In genomic region chr1:1833916-1834325, GRCh38 we compare ENCODE assay signal across 1 cellular context.
TF ChIP-seq lines count a peak whose summit lies in the region.

No MANE protein-coding gene starts in this region.

TF ChIP-seq in HepG2, 621 proteins besides CTCF, POLR2A, EP300 and RAD21:
- peak; percentile 55 for TF ChIP-seq TCF7 (IDR thresholded peaks at IDR 0.05; ENCODE audit: low read depth)
- peak; percentile 11 for TF ChIP-seq ASH2L (IDR thresholded peaks at IDR 0.05; ENCODE audit: insufficient read length, low read depth, low read length)
- no peak for TF ChIP-seq SOX13 (IDR thresholded peaks at IDR 0.05)
- TF ChIP-seq SOX13 (CRISPR knock-in tag; conservative IDR thresholded peaks at IDR 0.05 in 1 of 2, IDR thresholded peaks at IDR 0.05 in 1 of 2), result peak in 1 of 2 experiments; percentile 76; a peak in 2 of 4 replicates
- TF ChIP-seq FOSL2 (CRISPR knock-in tag; IDR thresholded peaks at IDR 0.05), result peak; percentile 26; the same call in 1 of the 2 replicates
- peak; percentile 24; the same call in 1 of the 2 replicates for TF ChIP-seq TFE3 (CRISPR knock-in tag; IDR thresholded peaks at IDR 0.05)
- no peak for TF ChIP-seq NR2F6 (IDR thresholded peaks at IDR 0.05)
- TF ChIP-seq NR2F6 (CRISPR knock-in tag; IDR thresholded peaks at IDR 0.05), result 0 out of 2 replicates have a peak, but pooled peaks have one; percentile 9
- no peak for TF ChIP-seq SOX6 (IDR thresholded peaks at IDR 0.05)
- TF ChIP-seq SOX6 (CRISPR knock-in tag; IDR thresholded peaks at IDR 0.05), result peak; percentile 51; the same call in 1 of the 2 replicates
- TF ChIP-seq, protein P1, sequence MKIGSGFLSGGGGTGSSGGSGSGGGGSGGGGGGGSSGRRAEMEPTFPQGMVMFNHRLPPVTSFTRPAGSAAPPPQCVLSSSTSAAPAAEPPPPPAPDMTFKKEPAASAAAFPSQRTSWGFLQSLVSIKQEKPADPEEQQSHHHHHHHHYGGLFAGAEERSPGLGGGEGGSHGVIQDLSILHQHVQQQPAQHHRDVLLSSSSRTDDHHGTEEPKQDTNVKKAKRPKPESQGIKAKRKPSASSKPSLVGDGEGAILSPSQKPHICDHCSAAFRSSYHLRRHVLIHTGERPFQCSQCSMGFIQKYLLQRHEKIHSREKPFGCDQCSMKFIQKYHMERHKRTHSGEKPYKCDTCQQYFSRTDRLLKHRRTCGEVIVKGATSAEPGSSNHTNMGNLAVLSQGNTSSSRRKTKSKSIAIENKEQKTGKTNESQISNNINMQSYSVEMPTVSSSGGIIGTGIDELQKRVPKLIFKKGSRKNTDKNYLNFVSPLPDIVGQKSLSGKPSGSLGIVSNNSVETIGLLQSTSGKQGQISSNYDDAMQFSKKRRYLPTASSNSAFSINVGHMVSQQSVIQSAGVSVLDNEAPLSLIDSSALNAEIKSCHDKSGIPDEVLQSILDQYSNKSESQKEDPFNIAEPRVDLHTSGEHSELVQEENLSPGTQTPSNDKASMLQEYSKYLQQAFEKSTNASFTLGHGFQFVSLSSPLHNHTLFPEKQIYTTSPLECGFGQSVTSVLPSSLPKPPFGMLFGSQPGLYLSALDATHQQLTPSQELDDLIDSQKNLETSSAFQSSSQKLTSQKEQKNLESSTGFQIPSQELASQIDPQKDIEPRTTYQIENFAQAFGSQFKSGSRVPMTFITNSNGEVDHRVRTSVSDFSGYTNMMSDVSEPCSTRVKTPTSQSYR (CRISPR knock-in tag; IDR thresholded peaks at IDR 0.05; ENCODE audit: borderline replicate concordance), result peak; percentile 72
- TF ChIP-seq ZFP36L2 (CRISPR knock-in tag; IDR thresholded peaks at IDR 0.05), result no peak
- TF ChIP-seq STAG1 (CRISPR knock-in tag; IDR thresholded peaks at IDR 0.05), result no peak
- TF ChIP-seq ZNF430 (CRISPR knock-in tag; IDR thresholded peaks at IDR 0.05), result no peak
- TF ChIP-seq ZNF331 (CRISPR knock-in tag; IDR thresholded peaks at IDR 0.05), result 0 out of 2 replicates have a peak, but pooled peaks have one; percentile 37
- TF ChIP-seq BCL6 (CRISPR knock-in tag; IDR thresholded peaks at IDR 0.05), result peak; percentile 37; the same call in 1 of the 2 replicates
- TF ChIP-seq ZNF20 (CRISPR knock-in tag; IDR thresholded peaks at IDR 0.05), result no peak
- peak; percentile 8; the same call in 1 of the 2 replicates for TF ChIP-seq SAP130 (CRISPR knock-in tag; IDR thresholded peaks at IDR 0.05; ENCODE audit: low read depth)
- TF ChIP-seq HDAC1 (CRISPR knock-in tag; IDR thresholded peaks at IDR 0.05), result 0 out of 2 replicates have a peak, but pooled peaks have one; percentile 13
- TF ChIP-seq ZNF772 (CRISPR knock-in tag; IDR thresholded peaks at IDR 0.05), result 0 out of 2 replicates have a peak, but pooled peaks have one; percentile 34
- TF ChIP-seq IRF2 (CRISPR knock-in tag; IDR thresholded peaks at IDR 0.05), result 0 out of 2 replicates have a peak, but pooled peaks have one; percentile 36
- TF ChIP-seq HOXA3 (CRISPR knock-in tag; IDR thresholded peaks at IDR 0.05), result peak; percentile 24; the same call in 1 of the 2 replicates
- peak; percentile 23; the same call in 1 of the 2 replicates for TF ChIP-seq CREM (IDR thresholded peaks at IDR 0.05)
- TF ChIP-seq CREM (CRISPR knock-in tag; IDR thresholded peaks at IDR 0.05), result no peak
- TF ChIP-seq REPIN1 (CRISPR knock-in tag; IDR thresholded peaks at IDR 0.05; ENCODE audit: borderline replicate concordance, low read depth), result 0 out of 2 replicates have a peak, but pooled peaks have one; percentile 23
- no peak for TF ChIP-seq ZNF574 (CRISPR knock-in tag; IDR thresholded peaks at IDR 0.05)
- TF ChIP-seq THAP11 (CRISPR knock-in tag; IDR thresholded peaks at IDR 0.05), result 0 out of 2 replicates have a peak, but pooled peaks have one; percentile 22
- TF ChIP-seq GATAD2A (CRISPR knock-in tag; IDR thresholded peaks at IDR 0.05), result peak; percentile 50
- peak; percentile 73 for TF ChIP-seq PATZ1 (CRISPR knock-in tag; IDR thresholded peaks at IDR 0.05)
- TF ChIP-seq PAXIP1 (CRISPR knock-in tag; conservative IDR thresholded peaks at IDR 0.05), result peak; percentile 27; the same call in 1 of the 2 replicates
